11 cellular contexts compared by ENCODE assay signal in genomic region chr15:57747206-57747605, GRCh38. TPM values are rescaled to one million over a fixed set of nuclear protein-coding genes. Genes with fewer than 3 reads are reported as not detected.
DNase-seq lines count a peak whose midpoint lies in the region; ATAC-seq and TF ChIP-seq lines count a peak whose summit lies in the region.
"Had no signal": no experiment of that assay in that cellular context is flagged by ENCODE, and none has a peak within 500 bp of the region (broad histone marks: within the 10 kb centered on the region; RNA-seq: fewer than 3 reads in every experiment).

No MANE protein-coding gene starts in this region.

- H3K9me3 Mint-ChIP-seq in CD4-positive, alpha-beta T cell, result no peaks in the 10 kb centered on the region
- H3K9me3 Mint-ChIP-seq in nephron, result no peaks in the 10 kb centered on the region

- no peak for TF ChIP-seq CTCF in CD4-positive, alpha-beta T cell (IDR thresholded peaks at IDR 0.05)
- TF ChIP-seq CTCF in GM10266 (IDR thresholded peaks at IDR 0.05; ENCODE audit: control insufficient read depth, insufficient read depth, low read depth, missing control alignments) (no peak), epithelial cell of esophagus (IDR thresholded peaks at IDR 0.05; ENCODE audit: insufficient read depth, low read depth, low read length, missing control alignments) (no peak), nephron (IDR thresholded peaks at IDR 0.05; ENCODE audit: unreplicated experiment in 3 of 3) (no peak)

- intact Hi-C loops in CD4-positive, alpha-beta T cell (cut with DNase I, micrococcal nuclease), result no loop called here

- no peak overlapping the region for H3K27ac Mint-ChIP-seq in CD4-positive, alpha-beta T cell
- peak overlapping the region; percentile 71 to 95 (median 93) for H3K27ac Mint-ChIP-seq in nephron

- DNase-seq in CD4-positive, alpha-beta T cell, result peak in 3 of 10 experiments; percentile 4 to 42 (median 11)
- DNase-seq in GM10266 (ENCODE audit: extremely low spot score) (peak; percentile 14), epithelial cell of esophagus (ENCODE audit: low read depth) (peak; percentile 13), HuH-7 (ENCODE audit: low spot score) (no peak), NCI-H748 (lab: John Stamatoyannopoulos, UW; ENCODE audit: unreplicated experiment) (no peak)
- DNase-seq: amygdala had no signal

- peak overlapping the region; percentile 44 for H3K4me3 Mint-ChIP-seq in CD4-positive, alpha-beta T cell
- peak overlapping the region in 2 of 3 experiments; percentile 5 to 22 for H3K4me3 Mint-ChIP-seq in nephron

- H3K36me3 Mint-ChIP-seq in CD4-positive, alpha-beta T cell (ENCODE audit: low read depth), result no peaks in the 10 kb centered on the region
- no peaks in the 10 kb centered on the region for H3K36me3 Mint-ChIP-seq in nephron (ENCODE audit: low read depth)

- H3K9me3 ChIP-seq in CD4-positive, alpha-beta T cell (ENCODE audit: control insufficient read depth, low read length), result no peaks in the 10 kb centered on the region

- CTCF ChIA-PET in CD4-positive, alpha-beta T cell (lab: Charles Lee), result interaction anchor here (1.5 kb wide), 1 partner anchor 15 kb away, joined by 3 read pairs; no protein-coding TSS in a partner anchor

- peak; percentile 48 for ATAC-seq in CD4-positive, alpha-beta T cell (ENCODE audit: poor library complexity)
- ATAC-seq in HG03439 (IDR thresholded peaks at IDR 0.05; ENCODE audit: unreplicated experiment) (no peak), HG02588 (IDR thresholded peaks at IDR 0.05; ENCODE audit: unreplicated experiment) (no peak)
- ATAC-seq: esophagus mucosa had no signal

- no peaks in the 10 kb centered on the region for H3K27me3 Mint-ChIP-seq in CD4-positive, alpha-beta T cell
- peaks cover 24% of the 10 kb centered on the region for H3K27me3 Mint-ChIP-seq in nephron (ENCODE audit: low read depth)

- H3K4me3 ChIP-seq in epithelial cell of esophagus (ENCODE audit: low read length), result no peak overlapping the region

- no peak overlapping the region for H3K27ac ChIP-seq in CD4-positive, alpha-beta T cell (ENCODE audit: low read depth, low read length)
- H3K27ac ChIP-seq: KMS-11 had no signal

- no peaks in the 10 kb centered on the region for H3K4me1 Mint-ChIP-seq in CD4-positive, alpha-beta T cell (ENCODE audit: low read depth)
- peaks cover 32% of the 10 kb centered on the region for H3K4me1 Mint-ChIP-seq in nephron

- H3K27me3 ChIP-seq in CD4-positive, alpha-beta T cell (ENCODE audit: control insufficient read depth, insufficient read depth, low read length), result no peaks in the 10 kb centered on the region

- POLR2A ChIA-PET in CD4-positive, alpha-beta T cell (lab: Charles Lee), result interaction anchor here (0.6 to 1.2 kb wide), 2 partner anchors 41 to 54 kb away, joined by 3 to 7 read pairs; partner anchors contain the start of gene POLR2M

RNA-seq across cellular contexts. Expression of gene POLR2M, which starts 40.7 kb away (rescaled TPM):
- 100 to 1,000 TPM in 1 of 2 experiments, 10 to 100 TPM in 1; 88.5 to 109 TPM for total RNA-seq in CD4-positive, alpha-beta T cell

Comparison
In these comparisons a context has a peak if more than half of its experiments do, and no peak if none do; other contexts are left out.
1. DNase-seq: peak in GM10266 (single experiment) and epithelial cell of esophagus (single experiment); none in HuH-7 (single experiment) and NCI-H748 (single experiment).